ENCODE assay signal across 9 cellular contexts in genomic region chr7:80136276-80137045, GRCh38. TPM values are rescaled to one million over a fixed set of nuclear protein-coding genes. Genes with fewer than 3 reads are reported as not detected.
A peak's percentile ranks its signal among the peaks of the same experiment; 100 is the strongest.
DNase-seq lines count a peak whose midpoint lies in the region; ATAC-seq, FAIRE-seq and TF ChIP-seq lines count a peak whose summit lies in the region.
"Had no signal": no experiment of that assay in that cellular context is flagged by ENCODE, and none has a peak within 500 bp of the region (broad histone marks: within the 10 kb centered on the region; RNA-seq: fewer than 3 reads in every experiment).

No MANE protein-coding gene starts in this region.

- peak overlapping the region; percentile 99 for H3K9ac ChIP-seq in keratinocyte (ENCODE audit: control insufficient read depth, extremely low read depth, insufficient read depth, low read length)

- POLR2A ChIA-PET in activated CD8-positive, alpha-beta T cell treated with anti-CD3 and anti-CD28 coated beads, Interleukin-2, amount 10 ng/mL, durations not matched to agents 7 days and 5 days (lab: Charles Lee): interaction anchor here (0.6 kb wide), 1 partner anchor 27 kb away, joined by 4 read pairs; no protein-coding TSS in a partner anchor

- H3K4me2 ChIP-seq in keratinocyte (ENCODE audit: control insufficient read depth, extremely low read depth, insufficient read depth, low read depth, low read length): peak overlapping the region; percentile 94

- peaks cover 14% of the 10 kb centered on the region for H3K4me1 Mint-ChIP-seq in activated CD8-positive, alpha-beta T cell treated with anti-CD3 and anti-CD28 coated beads, Interleukin-2, amount 10 ng/mL, durations not matched to agents 7 days and 5 days (ENCODE audit: low read depth)

- H3K79me2 ChIP-seq in keratinocyte (ENCODE audit: control insufficient read depth, insufficient read depth, low read length): peaks cover 63% of the 10 kb centered on the region

- H3K27ac Mint-ChIP-seq in activated CD8-positive, alpha-beta T cell treated with anti-CD3 and anti-CD28 coated beads, Interleukin-2, amount 10 ng/mL, durations not matched to agents 7 days and 5 days: no peak overlapping the region
- H3K27ac Mint-ChIP-seq: T-helper 1 cell treated with Interleukin-12 subunit alpha and Interleukin-12 subunit beta and Interleukin-4 antibody, amounts not matched to agents 30 μg/mL and 1 μg/mL, for 36 hours had no signal

- H3K27me3 ChIP-seq in keratinocyte (ENCODE audit: control insufficient read depth, extremely low read depth, insufficient read depth, low read length) (no peaks in the 10 kb centered on the region), testis (no peaks in the 10 kb centered on the region)

- no peaks in the 10 kb centered on the region for H3K36me3 ChIP-seq in keratinocyte (ENCODE audit: control insufficient read depth in 2 of 2, extremely low read depth in 1 of 2, insufficient read depth in 2 of 2, low read length in 2 of 2)
- H3K36me3 ChIP-seq in testis (ENCODE audit: low read depth, missing control alignments): no peaks in the 10 kb centered on the region

- no peak overlapping the region for H2AFZ ChIP-seq in keratinocyte (ENCODE audit: control insufficient read depth, low read length)

- DNase-seq in activated CD8-positive, alpha-beta T cell treated with anti-CD3 and anti-CD28 coated beads, Interleukin-2, amount 10 ng/mL, durations not matched to agents 7 days and 5 days: no peak
- DNase-seq in keratinocyte (ENCODE audit: low read depth, low spot score) (no peak), testis (no peak), NK-92 (lab: John Stamatoyannopoulos, UW; ENCODE audit: unreplicated experiment) (no peak), COLO668 (lab: John Stamatoyannopoulos, UW; ENCODE audit: unreplicated experiment) (no peak), SHP77 treated with DMSO at 0.1 percent for 48 hours (lab: John Stamatoyannopoulos, UW) (no peak)

- 15 to 33% methylated on average over 4 of the region's 4 CpGs for WGBS in testis, 2 donors

- H3K4me1 ChIP-seq in keratinocyte (ENCODE audit: control insufficient read depth, extremely low read depth, insufficient read depth, low read length) (peaks cover 51% of the 10 kb centered on the region), testis (peaks cover 15% of the 10 kb centered on the region)

- H3K9me1 ChIP-seq in keratinocyte (ENCODE audit: control insufficient read depth, extremely low read depth, insufficient read depth, low read length): no peaks in the 10 kb centered on the region

- intact Hi-C loops in testis (cut with DNase I; ENCODE audit: low total_unique reads): no loop called here

- FAIRE-seq in keratinocyte (lab: Jason Lieb, UNC): peak; percentile 44

- dilution Hi-C loops in keratinocyte (cut with MboI; ENCODE audit: extremely low pct_ligation_motif_present, low sequenced_read_pairs): no loop called here

- H3K9me3 Mint-ChIP-seq in activated CD8-positive, alpha-beta T cell treated with anti-CD3 and anti-CD28 coated beads, Interleukin-2, amount 10 ng/mL, durations not matched to agents 7 days and 5 days (ENCODE audit: insufficient read depth): no peaks in the 10 kb centered on the region
- H3K9me3 Mint-ChIP-seq: T-helper 1 cell treated with Interleukin-12 subunit alpha and Interleukin-12 subunit beta and Interleukin-4 antibody, amounts not matched to agents 30 μg/mL and 1 μg/mL, for 36 hours had no signal

- H3K36me3 Mint-ChIP-seq in activated CD8-positive, alpha-beta T cell treated with anti-CD3 and anti-CD28 coated beads, Interleukin-2, amount 10 ng/mL, durations not matched to agents 7 days and 5 days (ENCODE audit: low read depth): no peaks in the 10 kb centered on the region

- no peak for TF ChIP-seq POLR2A in testis (IDR thresholded peaks at IDR 0.05)

- peak overlapping the region; percentile 92 to 99 (median 93) for H3K4me3 ChIP-seq in keratinocyte (ENCODE audit: control insufficient read depth in 2 of 3, extremely low read depth in 1 of 3, insufficient read depth in 2 of 3, low read depth in 1 of 3, low read length in 3 of 3)
- H3K4me3 ChIP-seq in testis: peak overlapping the region; percentile 90 to 99

- H3K4me3 Mint-ChIP-seq in activated CD8-positive, alpha-beta T cell treated with anti-CD3 and anti-CD28 coated beads, Interleukin-2, amount 10 ng/mL, durations not matched to agents 7 days and 5 days: peak overlapping the region; percentile 59

- H3K9me3 ChIP-seq in keratinocyte (ENCODE audit: control insufficient read depth, low read depth, low read length) (no peaks in the 10 kb centered on the region), testis (no peaks in the 10 kb centered on the region)

- CTCF ChIA-PET in activated CD8-positive, alpha-beta T cell treated with anti-CD3 and anti-CD28 coated beads, Interleukin-2, amount 10 ng/mL, durations not matched to agents 7 days and 5 days (lab: Charles Lee): interaction anchor here (0.9 kb wide), 1 partner anchor 30 kb away, joined by 3 read pairs; no protein-coding TSS in a partner anchor

- peaks cover 3% of the 10 kb centered on the region for H4K20me1 ChIP-seq in keratinocyte (ENCODE audit: control insufficient read depth, extremely low read depth, insufficient read depth, low read length)

- peaks cover 55% of the 10 kb centered on the region for H3K27me3 Mint-ChIP-seq in activated CD8-positive, alpha-beta T cell treated with anti-CD3 and anti-CD28 coated beads, Interleukin-2, amount 10 ng/mL, durations not matched to agents 7 days and 5 days (ENCODE audit: low read depth)

- H3K27ac ChIP-seq in keratinocyte (ENCODE audit: control insufficient read depth, insufficient read depth, low read length) (peak overlapping the region; percentile 97), testis (peak overlapping the region in 1 of 2 donors; percentile 97)

- TF ChIP-seq CTCF in keratinocyte (optimal IDR thresholded peaks at IDR 0.05 in 1 of 3, IDR thresholded peaks at IDR 0.05 in 1 of 3, conservative IDR thresholded peaks at IDR 0.05 in 1 of 3; ENCODE audit: extremely low read depth in 1 of 3, insufficient read depth in 2 of 3, low read length in 3 of 3) (no peak), testis (IDR thresholded peaks at IDR 0.05) (no peak)

- ATAC-seq in GM18502 (IDR thresholded peaks at IDR 0.05; ENCODE audit: poor library complexity, unreplicated experiment): peak; percentile 59
- peak; percentile 37 for ATAC-seq in HG02885 (IDR thresholded peaks at IDR 0.05; ENCODE audit: poor library complexity, unreplicated experiment)
- ATAC-seq in activated CD8-positive, alpha-beta T cell treated with anti-CD3 and anti-CD28 coated beads, Interleukin-2, amount 10 ng/mL, durations not matched to agents 7 days and 5 days: no peak

RNA-seq across cellular contexts. Expression of gene GNAI1, which starts 1.8 kb away (rescaled TPM):
- not detected for total RNA-seq in activated CD8-positive, alpha-beta T cell treated with anti-CD3 and anti-CD28 coated beads, Interleukin-2, amount 10 ng/mL, durations not matched to agents 7 days and 5 days
- 41.7 to 84.1 TPM (median 56.9 TPM) in 3 replicates for polyA plus RNA-seq in keratinocyte
- 234 TPM for polyA plus RNA-seq in keratinocyte (2011; ENCODE audit: low read depth)
- polyA plus RNA-seq in keratinocyte (2011; cell fraction: cytosol; rRNA removed): 31.0 and 75.0 TPM in 2 replicates
- 74.0 and 79.8 TPM in 2 replicates for polyA plus RNA-seq in keratinocyte (2011; cell fraction: nucleus; rRNA removed)
- 56.1 and 146 TPM in 2 replicates for polyA plus RNA-seq in keratinocyte (2012; ENCODE audit: low replicate concordance)
- 6.2 to 56.0 TPM (median 42.7 TPM) in 3 replicates for polyA minus RNA-seq in keratinocyte
- 33.4 TPM for polyA minus RNA-seq in keratinocyte (2011; cell fraction: cytosol; rRNA and poly(A)+ RNA removed)
- polyA minus RNA-seq in keratinocyte (2011; cell fraction: nucleus; rRNA and poly(A)+ RNA removed): 29.4 and 65.7 TPM in 2 replicates
- 10 to 100 TPM; 59.0 to 61.6 TPM for total RNA-seq in testis
- 46.9 TPM for polyA plus RNA-seq in testis (ENCODE audit: insufficient read depth, low read depth, low replicate concordance)

Comparison
In these comparisons a context has a peak if more than half of its experiments do, and no peak if none do; other contexts are left out.
1. RNA of gene GNAI1, which starts 1.8 kb away (total RNA-seq): 59.0 to 61.6 TPM in testis; not detected in activated CD8-positive, alpha-beta T cell treated with anti-CD3 and anti-CD28 coated beads, Interleukin-2, amount 10 ng/mL, durations not matched to agents 7 days and 5 days; every median in the first group is over 10 times any median in the second.